ENCODE assay signal across 24 cellular contexts in genomic region chr1:8293641-8294169, GRCh38.
"Had no signal": no experiment of that assay in that cellular context is flagged by ENCODE, and none has a peak within 500 bp of the region (broad histone marks: within the 10 kb centered on the region; RNA-seq: fewer than 3 reads in every experiment).

No MANE protein-coding gene starts in this region.

- H3K79me2 ChIP-seq: parathyroid adenoma had no signal

- H3K9ac ChIP-seq: neural progenitor cell, parathyroid adenoma had no signal

- H3K27ac Mint-ChIP-seq: activated CD4-positive, alpha-beta memory T cell treated with anti-CD3 and anti-CD28 coated beads, Interleukin-2, amount 10 ng/mL, durations not matched to agents 7 days and 5 days; activated naive CD8-positive, alpha-beta T cell treated with anti-CD3 and anti-CD28 coated beads, Interleukin-2, amount 10 ng/mL, durations not matched to agents 7 days and 5 days; activated T-helper 2 cell treated with anti-CD3 and anti-CD28 coated beads, Interferon-gamma antibody, Interleukin-2, Interleukin-4, amounts not matched to agents 10 μg/mL and 5 μg/mL and 100 μg/mL, durations not matched to agents 14 hours and 24 hours and 36 hours; brain; memory B cell; neural progenitor cell had no signal

- H3K36me3 ChIP-seq: left ventricle myocardium inferior, neural progenitor cell had no signal

- H3K4me3 Mint-ChIP-seq: activated CD4-positive, alpha-beta memory T cell treated with anti-CD3 and anti-CD28 coated beads, Interleukin-2, amount 10 ng/mL, durations not matched to agents 7 days and 5 days; activated naive CD8-positive, alpha-beta T cell treated with anti-CD3 and anti-CD28 coated beads, Interleukin-2, amount 10 ng/mL, durations not matched to agents 7 days and 5 days; brain; memory B cell; naive B cell; neural progenitor cell had no signal

- DNase-seq: activated CD4-positive, alpha-beta memory T cell treated with anti-CD3 and anti-CD28 coated beads, Interleukin-2, amount 10 ng/mL, durations not matched to agents 7 days and 5 days; activated CD4-positive, alpha-beta T cell treated with anti-CD3 and anti-CD28 coated beads for 48 hours; activated CD4-positive, CD25-positive, alpha-beta regulatory T cell; activated naive CD4-positive, alpha-beta T cell treated with Interleukin-2 at 50 U/mL for 16 hours; activated naive CD8-positive, alpha-beta T cell treated with anti-CD3 and anti-CD28 coated beads, Interleukin-2, amount 10 ng/mL, durations not matched to agents 7 days and 5 days; activated T-cell treated with anti-CD3 and anti-CD28 coated beads, Interleukin-2, amount 50 U/mL, for 1 hour; anterior cingulate cortex; caudate nucleus; dorsolateral prefrontal cortex; foreskin keratinocyte; kidney; left ventricle myocardium inferior; naive B cell; stimulated activated naive CD8-positive, alpha-beta T cell treated with anti-CD3 and anti-CD28 coated beads, Interleukin-15, Interleukin-2, amounts not matched to agents 100 U/mL and 50 U/mL, for 24 hours; T-helper 1 cell; T-helper 9 cell had no signal

- H3K4me1 Mint-ChIP-seq: activated CD4-positive, alpha-beta memory T cell treated with anti-CD3 and anti-CD28 coated beads, Interleukin-2, amount 10 ng/mL, durations not matched to agents 7 days and 5 days; activated naive CD8-positive, alpha-beta T cell treated with anti-CD3 and anti-CD28 coated beads, Interleukin-2, amount 10 ng/mL, durations not matched to agents 7 days and 5 days; brain; naive B cell had no signal

- H3K4me2 ChIP-seq: neural progenitor cell had no signal

- H3K9me3 ChIP-seq: left ventricle myocardium inferior, mucosa of descending colon had no signal

- H3K36me3 Mint-ChIP-seq: activated naive CD8-positive, alpha-beta T cell treated with anti-CD3 and anti-CD28 coated beads, Interleukin-2, amount 10 ng/mL, durations not matched to agents 7 days and 5 days; brain; memory B cell; naive B cell; neural progenitor cell had no signal

- H3K4me3 ChIP-seq: dorsolateral prefrontal cortex, left ventricle myocardium inferior, mucosa of descending colon, neural progenitor cell had no signal

- H2AFZ ChIP-seq: neural progenitor cell, parathyroid adenoma had no signal

- H3K27ac ChIP-seq: dorsolateral prefrontal cortex, epithelial cell of prostate, foreskin keratinocyte, left ventricle myocardium inferior, neural progenitor cell, parathyroid adenoma had no signal

- H3K27me3 Mint-ChIP-seq: brain had no signal

- H3K9me3 Mint-ChIP-seq: activated CD4-positive, alpha-beta memory T cell treated with anti-CD3 and anti-CD28 coated beads, Interleukin-2, amount 10 ng/mL, durations not matched to agents 7 days and 5 days; activated naive CD8-positive, alpha-beta T cell treated with anti-CD3 and anti-CD28 coated beads, Interleukin-2, amount 10 ng/mL, durations not matched to agents 7 days and 5 days; activated T-helper 2 cell treated with anti-CD3 and anti-CD28 coated beads, Interferon-gamma antibody, Interleukin-2, Interleukin-4, amounts not matched to agents 10 μg/mL and 5 μg/mL and 100 μg/mL, durations not matched to agents 14 hours and 24 hours and 36 hours; brain; memory B cell; naive B cell; neural progenitor cell had no signal

- FAIRE-seq: colon, kidney had no signal

- ATAC-seq: foreskin keratinocyte; stimulated activated naive CD8-positive, alpha-beta T cell treated with anti-CD3 and anti-CD28 coated beads, Interleukin-15, Interleukin-2, amounts not matched to agents 100 U/mL and 50 U/mL, for 24 hours had no signal

- H3K27me3 ChIP-seq: dorsolateral prefrontal cortex, foreskin keratinocyte, neural progenitor cell had no signal

- H3K4me1 ChIP-seq: foreskin keratinocyte, left ventricle myocardium inferior, neural progenitor cell, parathyroid adenoma had no signal
